Comparison of ENCODE assay signal across 22 cellular contexts in genomic region chr12:23222801-23223200, GRCh38.
DNase-seq lines count a peak whose midpoint lies in the region; ATAC-seq and TF ChIP-seq lines count a peak whose summit lies in the region.
"Had no signal": no experiment of that assay in that cellular context is flagged by ENCODE, and none has a peak within 500 bp of the region (broad histone marks: within the 10 kb centered on the region; RNA-seq: fewer than 3 reads in every experiment).

No MANE protein-coding gene starts in this region.

- H4K20me1 ChIP-seq in mammary epithelial cell (ENCODE audit: insufficient read depth, low read length), result no peaks in the 10 kb centered on the region

- WGBS in mammary epithelial cell (ENCODE audit: low coverage, missing lambda C conversion rate), result 31% methylated on average over 3 of the region's 3 CpGs

- no peaks in the 10 kb centered on the region for H3K9me3 ChIP-seq in mammary epithelial cell (replicated peaks; ENCODE audit: insufficient read depth, low read length)
- no peaks in the 10 kb centered on the region for H3K9me3 ChIP-seq in breast epithelium
- no peaks in the 10 kb centered on the region for H3K9me3 ChIP-seq in SJCRH30 (replicated peaks)
- H3K9me3 ChIP-seq: MG63 had no signal

- in situ Hi-C loops in mammary epithelial cell (cut with MboI; ENCODE audit: low sequenced_read_pairs in 2 of 2), result no loop called here

- H3K4me1 ChIP-seq in mammary epithelial cell (ENCODE audit: insufficient read depth, low read length) (no peaks in the 10 kb centered on the region), breast epithelium (no peaks in the 10 kb centered on the region), SJCRH30 (peaks cover 10% of the 10 kb centered on the region)

- dilution Hi-C loops in mammary epithelial cell (cut with HindIII; ENCODE audit: low sequenced_read_pairs), result loop anchor here (25.0 kb wide), 1 partner anchor 110 kb away; no protein-coding TSS in a partner anchor

- H3K79me2 ChIP-seq in mammary epithelial cell (ENCODE audit: insufficient read depth, low read length), result no peaks in the 10 kb centered on the region

- no TSS peak for BruUV-seq in mammary epithelial cell (replicated peaks; lab: Mats Ljungman, UMichigan)

- TF ChIP-seq CTCF in mammary epithelial cell (conservative IDR thresholded peaks at IDR 0.05 in 1 of 2, IDR thresholded peaks at IDR 0.05 in 1 of 2; ENCODE audit: extremely low read depth in 1 of 2, insufficient read depth in 1 of 2, low read depth in 1 of 2, low read length in 2 of 2) (no peak), breast epithelium (IDR thresholded peaks at IDR 0.05) (no peak)

- H3K27ac ChIP-seq in mammary epithelial cell (ENCODE audit: insufficient read depth, low read depth, low read length) (no peak overlapping the region), breast epithelium (no peak overlapping the region), SJCRH30 (no peak overlapping the region)
- H3K27ac ChIP-seq: 22Rv1, GM23248, SK-N-MC had no signal

- intact Hi-C loops in mammary epithelial cell (cut with micrococcal nuclease) (loop anchor here (10.0 kb wide), 1 partner anchor 518 kb away; no protein-coding TSS in a partner anchor), breast epithelium (cut with DNase I; ENCODE audit: low total_unique reads) (no loop called here), posterior vena cava (cut with DNase I) (no loop called here)

- H3K4me2 ChIP-seq in mammary epithelial cell (ENCODE audit: insufficient read depth, low read depth, low read length), result no peak overlapping the region

- ATAC-seq in HG02798 (IDR thresholded peaks at IDR 0.05; ENCODE audit: poor library complexity, unreplicated experiment), result peak; percentile 50
- ATAC-seq: HepG2, PC-3 had no signal

- no peak overlapping the region for H3K9ac ChIP-seq in mammary epithelial cell (ENCODE audit: insufficient read depth, low read length)
- H3K9ac ChIP-seq: GM23248 had no signal

- no peaks in the 10 kb centered on the region for H3K36me3 ChIP-seq in mammary epithelial cell (ENCODE audit: insufficient read depth, low read length)
- no peaks in the 10 kb centered on the region for H3K36me3 ChIP-seq in breast epithelium
- H3K36me3 ChIP-seq in SJCRH30, result no peaks in the 10 kb centered on the region; the same call in 1 of the 2 replicates
- H3K36me3 ChIP-seq: MG63 had no signal

- H2AFZ ChIP-seq in mammary epithelial cell (ENCODE audit: low read depth, low read length), result no peak overlapping the region
- H2AFZ ChIP-seq: GM23248 had no signal

- no peak for TF ChIP-seq POLR2A in breast epithelium (IDR thresholded peaks at IDR 0.05)

- H3K4me3 ChIP-seq in mammary epithelial cell (replicated peaks in 1 of 3; ENCODE audit: insufficient read depth in 1 of 3, low read depth in 2 of 3, low read length in 3 of 3) (no peak overlapping the region), breast epithelium (no peak overlapping the region), SJCRH30 (no peak overlapping the region)
- H3K4me3 ChIP-seq: GM23248, MG63, SK-N-MC had no signal

- CTCF ChIA-PET in mammary epithelial cell (lab: Charles Lee; ENCODE audit: low non-redundant PET), result no interaction called here

- H3K27me3 ChIP-seq in mammary epithelial cell (ENCODE audit: insufficient read depth, low read length) (no peaks in the 10 kb centered on the region), breast epithelium (no peaks in the 10 kb centered on the region), SJCRH30 (no peaks in the 10 kb centered on the region)
- H3K27me3 ChIP-seq: MG63 had no signal

- DNase-seq in mammary epithelial cell (peak; percentile 29), breast epithelium (ENCODE audit: low spot score in 2 of 2) (no peak), SJCRH30 (peak; percentile 25 to 45), iris pigment epithelial cell (ENCODE audit: low read depth) (peak; percentile 4), cerebellar nuclear complex (lab: John Stamatoyannopoulos, UW) (no peak), posterior vena cava (ENCODE audit: low spot score) (no peak), mucosa of gallbladder (ENCODE audit: low spot score) (no peak)
- DNase-seq: CD4-positive, alpha-beta memory T cell; DMS79; GM23248; HCEC 1CT; MG63; NCI-H1105 treated with DMSO at 0.1 percent for 48 hours; NCI-H1694 treated with DMSO at 0.1 percent for 48 hours; NCI-H2107; NCI-H226; NCI-H526; PC-3 had no signal

Comparison
In these comparisons a context has a peak if more than half of its experiments do, and no peak if none do; other contexts are left out.
1. DNase-seq: peak in mammary epithelial cell (single experiment), SJCRH30 (2 of 2) and iris pigment epithelial cell (single experiment); none in breast epithelium (0 of 2), cerebellar nuclear complex (0 of 2), posterior vena cava (single experiment) and mucosa of gallbladder (single experiment).